Comparison of ENCODE assay signal across 8 cellular contexts in genomic region chr10:113520606-113521481, GRCh38. TPM values are rescaled to one million over a fixed set of nuclear protein-coding genes. Genes with fewer than 3 reads are reported as not detected.
DNase-seq lines count a peak whose midpoint lies in the region; FAIRE-seq and TF ChIP-seq lines count a peak whose summit lies in the region.

No MANE protein-coding gene starts in this region.

- H3K4me2 ChIP-seq in mammary epithelial cell (ENCODE audit: insufficient read depth, low read depth, low read length): no peak overlapping the region
- no peak overlapping the region for H3K4me2 ChIP-seq in keratinocyte (ENCODE audit: control insufficient read depth, extremely low read depth, insufficient read depth, low read depth, low read length)

- no peaks in the 10 kb centered on the region for H3K36me3 Mint-ChIP-seq in T-helper 2 cell treated with Interferon-gamma antibody and Interleukin-4, amounts not matched to agents 5 μg/mL and 100 μg/mL, for 36 hours (ENCODE audit: low read depth)

- H3K9me3 ChIP-seq in mammary epithelial cell (replicated peaks; ENCODE audit: insufficient read depth, low read length) (no peaks in the 10 kb centered on the region), keratinocyte (ENCODE audit: control insufficient read depth, low read depth, low read length) (no peaks in the 10 kb centered on the region)

- no peak overlapping the region for H3K27ac Mint-ChIP-seq in T-helper 2 cell treated with Interferon-gamma antibody and Interleukin-4, amounts not matched to agents 5 μg/mL and 100 μg/mL, for 36 hours

- DNase-seq in D721Med (ENCODE audit: insufficient read length, low spot score) (no peak), GM19238 (ENCODE audit: insufficient read length, low spot score) (peak; percentile 19), HT-29 (ENCODE audit: low spot score) (peak; percentile 71), OCI-M1 (lab: John Stamatoyannopoulos, UW) (peak; percentile 83), mammary epithelial cell (peak; percentile 48), keratinocyte (ENCODE audit: low read depth, low spot score) (peak; percentile 23)
- DNase-seq in stimulated activated CD8-positive, alpha-beta memory T cell treated with anti-CD3 and anti-CD28 coated beads, Interleukin-4, amount 100 ng/mL, for 48 hours: peak; percentile 35
- DNase-seq in T-helper 2 cell treated with Interferon-gamma antibody and Interleukin-4, amounts not matched to agents 5 μg/mL and 100 μg/mL, for 36 hours (ENCODE audit: low spot score): no peak

- in situ Hi-C loops in mammary epithelial cell (cut with MboI; ENCODE audit: low sequenced_read_pairs in 2 of 2): no loop called here

- dilution Hi-C loops in mammary epithelial cell (cut with HindIII; ENCODE audit: low sequenced_read_pairs) (no loop called here), keratinocyte (cut with MboI; ENCODE audit: extremely low pct_ligation_motif_present, low sequenced_read_pairs) (no loop called here)

- H4K20me1 ChIP-seq in mammary epithelial cell (ENCODE audit: insufficient read depth, low read length) (no peaks in the 10 kb centered on the region), keratinocyte (ENCODE audit: control insufficient read depth, extremely low read depth, insufficient read depth, low read length) (no peaks in the 10 kb centered on the region)

- CTCF ChIA-PET in mammary epithelial cell (lab: Charles Lee; ENCODE audit: low non-redundant PET): interaction anchor here (0.7 kb wide), 1 partner anchor 16 kb away, joined by 5 read pairs; no protein-coding TSS in a partner anchor

- H3K79me2 ChIP-seq in mammary epithelial cell (ENCODE audit: insufficient read depth, low read length) (no peaks in the 10 kb centered on the region), keratinocyte (ENCODE audit: control insufficient read depth, insufficient read depth, low read length) (no peaks in the 10 kb centered on the region)

- WGBS in mammary epithelial cell (ENCODE audit: low coverage, missing lambda C conversion rate): 39% methylated on average over 7 of the region's 8 CpGs

- H3K27me3 ChIP-seq in mammary epithelial cell (ENCODE audit: insufficient read depth, low read length) (no peaks in the 10 kb centered on the region), keratinocyte (ENCODE audit: control insufficient read depth, extremely low read depth, insufficient read depth, low read length) (no peaks in the 10 kb centered on the region)

- no peaks in the 10 kb centered on the region for H3K9me3 Mint-ChIP-seq in T-helper 2 cell treated with Interferon-gamma antibody and Interleukin-4, amounts not matched to agents 5 μg/mL and 100 μg/mL, for 36 hours

- BruUV-seq in mammary epithelial cell (replicated peaks; lab: Mats Ljungman, UMichigan): no TSS peak

- no peaks in the 10 kb centered on the region for H3K4me1 ChIP-seq in mammary epithelial cell (ENCODE audit: insufficient read depth, low read length)
- no peaks in the 10 kb centered on the region for H3K4me1 ChIP-seq in keratinocyte (ENCODE audit: control insufficient read depth, extremely low read depth, insufficient read depth, low read length)

- peak; percentile 95 for TF ChIP-seq CTCF in D721Med (IDR thresholded peaks at IDR 0.05; ENCODE audit: insufficient read depth, missing control alignments)
- TF ChIP-seq CTCF in mammary epithelial cell (conservative IDR thresholded peaks at IDR 0.05 in 1 of 2, IDR thresholded peaks at IDR 0.05 in 1 of 2; ENCODE audit: extremely low read depth in 1 of 2, insufficient read depth in 1 of 2, low read depth in 1 of 2, low read length in 2 of 2): peak; percentile 100
- TF ChIP-seq CTCF in keratinocyte (optimal IDR thresholded peaks at IDR 0.05 in 1 of 3, IDR thresholded peaks at IDR 0.05 in 1 of 3, conservative IDR thresholded peaks at IDR 0.05 in 1 of 3; ENCODE audit: extremely low read depth in 1 of 3, insufficient read depth in 2 of 3, low read length in 3 of 3): peak; percentile 90 to 98 (median 96)

- H3K4me3 Mint-ChIP-seq in T-helper 2 cell treated with Interferon-gamma antibody and Interleukin-4, amounts not matched to agents 5 μg/mL and 100 μg/mL, for 36 hours: no peak overlapping the region

- intact Hi-C loops in mammary epithelial cell (cut with micrococcal nuclease): loop anchor here (1.0 to 5.0 kb wide), 9 partner anchors 42 to 1046 kb away; no protein-coding TSS in a partner anchor

- H3K4me3 ChIP-seq in mammary epithelial cell (replicated peaks in 1 of 3; ENCODE audit: insufficient read depth in 1 of 3, low read depth in 2 of 3, low read length in 3 of 3) (no peak overlapping the region), keratinocyte (ENCODE audit: control insufficient read depth in 2 of 3, extremely low read depth in 1 of 3, insufficient read depth in 2 of 3, low read depth in 1 of 3, low read length in 3 of 3) (no peak overlapping the region)

- H3K9ac ChIP-seq in mammary epithelial cell (ENCODE audit: insufficient read depth, low read length) (no peak overlapping the region), keratinocyte (ENCODE audit: control insufficient read depth, extremely low read depth, insufficient read depth, low read length) (no peak overlapping the region)

- no peaks in the 10 kb centered on the region for H3K9me1 ChIP-seq in keratinocyte (ENCODE audit: control insufficient read depth, extremely low read depth, insufficient read depth, low read length)

- H2AFZ ChIP-seq in mammary epithelial cell (ENCODE audit: low read depth, low read length): no peak overlapping the region
- no peak overlapping the region for H2AFZ ChIP-seq in keratinocyte (ENCODE audit: control insufficient read depth, low read length)

- FAIRE-seq in D721Med (lab: Jason Lieb, UNC): no peak
- no peak for FAIRE-seq in keratinocyte (lab: Jason Lieb, UNC)

- H3K36me3 ChIP-seq in mammary epithelial cell (ENCODE audit: insufficient read depth, low read length) (no peaks in the 10 kb centered on the region), keratinocyte (ENCODE audit: control insufficient read depth in 2 of 2, extremely low read depth in 1 of 2, insufficient read depth in 2 of 2, low read length in 2 of 2) (no peaks in the 10 kb centered on the region)

- H3K4me1 Mint-ChIP-seq in T-helper 2 cell treated with Interferon-gamma antibody and Interleukin-4, amounts not matched to agents 5 μg/mL and 100 μg/mL, for 36 hours (ENCODE audit: low read depth): no peaks in the 10 kb centered on the region

- peaks cover 3% of the 10 kb centered on the region for H3K27me3 Mint-ChIP-seq in T-helper 2 cell treated with Interferon-gamma antibody and Interleukin-4, amounts not matched to agents 5 μg/mL and 100 μg/mL, for 36 hours (ENCODE audit: low read depth)

- H3K27ac ChIP-seq in mammary epithelial cell (ENCODE audit: insufficient read depth, low read depth, low read length) (no peak overlapping the region), keratinocyte (ENCODE audit: control insufficient read depth, insufficient read depth, low read length) (no peak overlapping the region)

RNA-seq across cellular contexts. Expression of gene HABP2, which starts 32.0 kb away (rescaled TPM):
- total RNA-seq in HT-29 (2014; rRNA removed; shearing (Covaris generic)): not detected in 2 replicates
- total RNA-seq in mammary epithelial cell: not detected
- polyA plus RNA-seq in mammary epithelial cell (not detected), keratinocyte (not detected in 3 replicates)
- polyA minus RNA-seq in mammary epithelial cell (not detected), keratinocyte (not detected in 3 replicates)
- not detected for polyA plus RNA-seq in keratinocyte (2011; ENCODE audit: low read depth)
- polyA plus RNA-seq in keratinocyte (2011; cell fraction: cytosol; rRNA removed): not detected in 2 replicates
- polyA plus RNA-seq in keratinocyte (2011; cell fraction: nucleus; rRNA removed): not detected in 2 replicates
- polyA plus RNA-seq in keratinocyte (2012; ENCODE audit: low replicate concordance): not detected in 2 replicates
- not detected for polyA minus RNA-seq in keratinocyte (2011; cell fraction: cytosol; rRNA and poly(A)+ RNA removed)
- polyA minus RNA-seq in keratinocyte (2011; cell fraction: nucleus; rRNA and poly(A)+ RNA removed): not detected in 2 replicates

Comparison
In these comparisons a context has a peak if more than half of its experiments do, and no peak if none do; other contexts are left out.
1. DNase-seq: peak in GM19238 (single experiment), HT-29 (single experiment), OCI-M1 (single experiment), mammary epithelial cell (single experiment), keratinocyte (single experiment) and stimulated activated CD8-positive, alpha-beta memory T cell treated with anti-CD3 and anti-CD28 coated beads, Interleukin-4, amount 100 ng/mL, for 48 hours (single experiment); none in D721Med (single experiment) and T-helper 2 cell treated with Interferon-gamma antibody and Interleukin-4, amounts not matched to agents 5 μg/mL and 100 μg/mL, for 36 hours (single experiment).
2. Peak in every context shown above with its lines, with median percentiles within 50 percentile points of each other: CTCF ChIP-seq.